7 cellular contexts compared by ENCODE assay signal in the genomic region with DNA sequence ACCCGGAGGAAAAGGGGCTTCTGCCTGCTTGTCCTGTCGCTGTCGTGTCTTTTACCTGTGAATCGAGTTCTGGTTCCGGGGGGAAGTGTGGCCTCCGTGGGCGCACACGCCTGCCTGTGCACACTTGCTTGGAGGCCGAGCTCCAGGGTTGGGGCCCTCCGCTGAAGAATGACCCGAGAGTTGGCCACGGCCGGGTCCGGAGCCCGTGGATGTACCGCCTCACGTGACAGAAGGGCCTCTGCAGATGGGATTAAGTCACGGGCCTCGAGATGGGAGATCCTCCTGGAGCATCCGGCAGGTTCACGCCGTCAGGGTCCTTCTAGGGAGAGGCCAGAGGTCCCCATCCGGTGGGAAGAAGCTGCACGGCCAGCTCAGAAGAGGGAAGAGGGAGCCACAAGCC.
"Had no signal": no experiment of that assay in that cellular context is flagged by ENCODE, and none has a peak within 500 bp of the region (broad histone marks: within the 10 kb centered on the region; RNA-seq: fewer than 3 reads in every experiment).

No MANE protein-coding gene starts in this region.

- H3K27ac ChIP-seq: KMS-11 had no signal

- H3K4me3 ChIP-seq: GM23338, HAP-1 had no signal

- H3K4me2 ChIP-seq: GM23338, KMS-11 had no signal

- H2AFZ ChIP-seq: GM23338 had no signal

- H3K4me3 Mint-ChIP-seq: GM23338 had no signal

- H3K4me1 ChIP-seq: HAP-1 had no signal

- H3K27ac Mint-ChIP-seq: GM23338 had no signal

- H3K4me1 Mint-ChIP-seq: GM23338 had no signal

- FAIRE-seq: HTR-8/SVneo had no signal

- H3K36me3 ChIP-seq: HAP-1 had no signal

- H3K9me3 ChIP-seq: HAP-1 had no signal

- H3K9me3 Mint-ChIP-seq: GM23338 had no signal

- DNase-seq: IMR-90, KBM-7 had no signal

- H3K9ac ChIP-seq: KMS-11 had no signal

- ATAC-seq: HCT116 had no signal
